Comparison of ENCODE assay signal across 14 cellular contexts in genomic region chr3:58588030-58588614, GRCh38. TPM values are rescaled to one million over a fixed set of nuclear protein-coding genes. Genes with fewer than 3 reads are reported as not detected.
DNase-seq lines count a peak whose midpoint lies in the region; ATAC-seq, FAIRE-seq and TF ChIP-seq lines count a peak whose summit lies in the region.
"Had no signal": no experiment of that assay in that cellular context is flagged by ENCODE, and none has a peak within 500 bp of the region (broad histone marks: within the 10 kb centered on the region; RNA-seq: fewer than 3 reads in every experiment).

No MANE protein-coding gene starts in this region.

- H3K18ac ChIP-seq in H1 (ENCODE audit: extremely low read depth, low read length), result no peak overlapping the region

- H3K9me3 ChIP-seq in H1 (ENCODE audit: insufficient read depth in 2 of 2, low read depth in 1 of 2, low read length in 1 of 2), result no peaks in the 10 kb centered on the region

- TF ChIP-seq CTCF in GM20000 (IDR thresholded peaks at IDR 0.05; ENCODE audit: extremely low read depth, missing control alignments) (no peak), NB4 (IDR thresholded peaks at IDR 0.05; ENCODE audit: low read depth, low read length) (no peak), H1 (IDR thresholded peaks at IDR 0.05; ENCODE audit: control extremely low read depth in 1 of 3, insufficient read depth in 1 of 3, low read depth in 1 of 3, low read length in 3 of 3) (no peak), neural crest cell (conservative IDR thresholded peaks at IDR 0.05) (no peak)

- ATAC-seq in GM18868 (IDR thresholded peaks at IDR 0.05; ENCODE audit: unreplicated experiment), result no peak
- ATAC-seq: activated naive CD4-positive, alpha-beta T cell treated with anti-CD3 and anti-CD28 coated beads, Interleukin-2, amount 50 U/mL, for 72 hours had no signal

- no peak overlapping the region for H3K27ac Mint-ChIP-seq in neural crest cell (ENCODE audit: unreplicated experiment)
- H3K27ac Mint-ChIP-seq: activated naive CD4-positive, alpha-beta T cell treated with anti-CD3 and anti-CD28 coated beads, Interleukin-2, amount 50 U/mL, for 72 hours; naive B cell had no signal

- TF ChIP-seq RAD21 in H1 (IDR thresholded peaks at IDR 0.05 in 1 of 2, conservative IDR thresholded peaks at IDR 0.05 in 1 of 2; ENCODE audit: low read depth in 2 of 2, low read length in 2 of 2), result no peak

- no peak overlapping the region for H3K14ac ChIP-seq in H1 (ENCODE audit: insufficient read length)

- H3K27me3 ChIP-seq in H1 (replicated peaks in 1 of 4; ENCODE audit: control insufficient read depth in 3 of 4, extremely low read depth in 1 of 4, insufficient read depth in 3 of 4, low read length in 3 of 4), result peaks cover 7 to 35% (median 31%) of the 10 kb centered on the region in 4 experiments

- H3K27me3 Mint-ChIP-seq in neural crest cell (ENCODE audit: low read depth), result peaks cover 61% of the 10 kb centered on the region

- no peak overlapping the region for H3K4me2 ChIP-seq in H1 (ENCODE audit: insufficient read depth in 1 of 2, low read depth in 2 of 2, low read length in 2 of 2)

- no peak overlapping the region for H2BK20ac ChIP-seq in H1 (ENCODE audit: low read length)

- peaks cover 0 to 5% of the 10 kb centered on the region in 2 experiments for H4K20me1 ChIP-seq in H1 (replicated peaks in 1 of 2; ENCODE audit: control insufficient read depth in 1 of 2, insufficient read depth in 2 of 2, low read length in 2 of 2)

- DNase-seq in GM20000 (ENCODE audit: low spot score) (peak; percentile 44), NB4 (ENCODE audit: low read depth) (peak; percentile 34), H1 (ENCODE audit: low read depth in 1 of 2, low spot score in 2 of 2) (peak in 1 of 2 experiments; percentile 82), neural crest cell (ENCODE audit: low read depth, low spot score) (peak; percentile 55), NCI-H2171 treated with DMSO at 0.1 percent for 48 hours (lab: John Stamatoyannopoulos, UW) (no peak), occipital lobe (lab: John Stamatoyannopoulos, UW) (no peak)
- no peak for DNase-seq in stimulated activated naive CD4-positive, alpha-beta T cell (lab: John Stamatoyannopoulos, UW)
- DNase-seq: activated CD4-positive, alpha-beta T cell treated with anti-CD3 and anti-CD28 coated beads, Interleukin-2, amount 50 U/mL, for 4 hours; effector memory CD4-positive, alpha-beta T cell; naive B cell; NCI-H526 had no signal

- H3K4ac ChIP-seq in H1 (replicated peaks; ENCODE audit: insufficient read length, low read depth, low read length), result no peak overlapping the region

- H4K91ac ChIP-seq in H1 (replicated peaks; ENCODE audit: insufficient read length, low read length), result no peak overlapping the region

- no peak overlapping the region for H3K9ac ChIP-seq in H1 (replicated peaks in 1 of 4; ENCODE audit: extremely low read depth in 1 of 4, low read depth in 3 of 4, low read length in 3 of 4)

- no peak overlapping the region for H3K56ac ChIP-seq in H1 (replicated peaks; ENCODE audit: insufficient read length, low read depth, low read length)

- TF ChIP-seq EP300 in H1 (IDR thresholded peaks at IDR 0.05; ENCODE audit: borderline replicate concordance in 1 of 2, low read depth in 2 of 2, low read length in 2 of 2), result no peak

- no peaks in the 10 kb centered on the region for H3K79me2 ChIP-seq in H1 (ENCODE audit: control insufficient read depth in 1 of 2, insufficient read depth in 2 of 2, low read length in 2 of 2)

- H3K27ac ChIP-seq in H1 (ENCODE audit: low read depth, low read length), result no peak overlapping the region
- H3K27ac ChIP-seq: SK-N-MC had no signal

- CTCF ChIA-PET in H1 (lab: Charles Lee; ENCODE audit: partially characterized antibody), result interaction anchor here (1.1 to 40.0 kb wide), 5 partner anchors 11 to 91 kb away, joined by 3 to 994 read pairs (median 3); partner anchors contain the start of gene FAM107A

- no peak for TF ChIP-seq POLR2A in NB4 (IDR thresholded peaks at IDR 0.05; ENCODE audit: extremely low read depth, insufficient read length)
- TF ChIP-seq POLR2A in H1 (IDR thresholded peaks at IDR 0.05; ENCODE audit: control extremely low read depth in 1 of 2, low read depth in 2 of 2, low read length in 2 of 2), result no peak

- H3K4me1 Mint-ChIP-seq in neural crest cell, result peaks cover 41% of the 10 kb centered on the region

- H3K23ac ChIP-seq in H1 (ENCODE audit: insufficient read length), result no peak overlapping the region

- H3K36me3 Mint-ChIP-seq in neural crest cell (ENCODE audit: low read depth), result no peaks in the 10 kb centered on the region

- peaks cover 2 to 13% (median 8%) of the 10 kb centered on the region in 4 experiments; a peak in 6 of 7 replicates for H3K4me1 ChIP-seq in H1 (replicated peaks in 1 of 4; ENCODE audit: control insufficient read depth in 3 of 4, insufficient read depth in 4 of 4, low read length in 3 of 4)

- no peaks in the 10 kb centered on the region for H3K36me3 ChIP-seq in H1 (ENCODE audit: control insufficient read depth in 2 of 4, insufficient read depth in 4 of 4, low read length in 3 of 4)

- H2BK12ac ChIP-seq in H1 (ENCODE audit: low read depth, low read length), result no peak overlapping the region

- WGBS in H1 (ENCODE audit: extremely low coverage in 1 of 2, insufficient coverage in 1 of 2, insufficient read length in 1 of 2, insufficient replicate concordance in 2 of 2, low coverage in 1 of 2, low lambda C conversion rate in 2 of 2, missing lambda C conversion rate in 1 of 2), 2 experiments, result 70% methylated on average over 3 of the region's 3 CpGs; no CpG with 5 or more reads in 1 of the 2 experiments

- no peak overlapping the region for H3K4me3 Mint-ChIP-seq in neural crest cell

- POLR2A ChIA-PET in H1 (lab: Charles Lee; ENCODE audit: partially characterized antibody), result interaction anchor here (0.8 kb wide), 1 partner anchor 95 kb away, joined by 3 read pairs; no protein-coding TSS in a partner anchor

- no peaks in the 10 kb centered on the region for H3K79me1 ChIP-seq in H1 (ENCODE audit: low read depth, low read length)

- no peak overlapping the region for H4K5ac ChIP-seq in H1 (ENCODE audit: insufficient read length, low read depth, low read length)

- H4K8ac ChIP-seq in H1 (ENCODE audit: extremely low read depth, insufficient read depth, low read length), result no peak overlapping the region

- FAIRE-seq in H1 (lab: Jason Lieb, UNC), result peak; percentile 50

- no peak overlapping the region for H2AK5ac ChIP-seq in H1 (ENCODE audit: low read depth, low read length)

- peaks cover 2% of the 10 kb centered on the region; the same call in 1 of the 2 replicates for H3K23me2 ChIP-seq in H1 (ENCODE audit: low read depth, low read length)

- H2AFZ ChIP-seq in H1 (ENCODE audit: low read length), result no peak overlapping the region

- H2BK5ac ChIP-seq in H1 (ENCODE audit: low read depth, low read length), result no peak overlapping the region

- no peak overlapping the region for H2BK120ac ChIP-seq in H1 (replicated peaks; ENCODE audit: low read depth, low read length)

- no peak overlapping the region for H2BK15ac ChIP-seq in H1 (ENCODE audit: low read length)

- H3K4me3 ChIP-seq in NB4 (ENCODE audit: low read depth, low read length) (no peak overlapping the region), H1 (ENCODE audit: extremely low read depth in 1 of 4, insufficient read depth in 2 of 4, low read depth in 3 of 4, low read length in 4 of 4) (no peak overlapping the region)
- H3K4me3 ChIP-seq: SK-N-MC had no signal

- no peaks in the 10 kb centered on the region for H3K9me3 Mint-ChIP-seq in neural crest cell
- H3K9me3 Mint-ChIP-seq: activated naive CD4-positive, alpha-beta T cell treated with anti-CD3 and anti-CD28 coated beads, Interleukin-2, amount 50 U/mL, for 72 hours had no signal

TF ChIP-seq in H1, 55 proteins besides CTCF, POLR2A, EP300 and RAD21 (continues in another document):
- TF ChIP-seq TEAD4 (IDR thresholded peaks at IDR 0.05; ENCODE audit: low read depth, low read length) (peak; percentile 57), HDAC2 (IDR thresholded peaks at IDR 0.05; ENCODE audit: borderline replicate concordance in 1 of 2, low read depth in 2 of 2, low read length in 2 of 2) (peak in 1 of 2 experiments; percentile 14; a peak in 1 of 4 replicates), BCL11A (IDR thresholded peaks at IDR 0.05; ENCODE audit: low read depth in 2 of 2, low read length in 2 of 2) (no peak), CHD1 (IDR thresholded peaks at IDR 0.05; ENCODE audit: low read depth, low read length) (no peak), EGR1 (IDR thresholded peaks at IDR 0.05; ENCODE audit: borderline replicate concordance, low read depth, low read length) (no peak), MAX (IDR thresholded peaks at IDR 0.05) (0 out of 2 replicates have a peak, but pooled peaks have one; percentile 9)

RNA-seq across cellular contexts. Expression of gene FAM107A, which starts 10.9 kb away (rescaled TPM):
- total RNA-seq in H1 (2021; fragmentation: NEBNext Ultra II Directional; extraction: Animal tissue kit (Norgen Biotek cat#: 25700)), result 0.57 and 0.65 TPM in 2 replicates
- polyA plus RNA-seq in H1 (2011; rRNA removed), result 0.51 and 1.1 TPM in 2 replicates
- polyA plus RNA-seq in H1 (2011; cell fraction: cytosol; rRNA removed), result 0.83 TPM
- polyA plus RNA-seq in H1 (2011; cell fraction: nucleus; rRNA removed), result 0.61 TPM
- 0.16 to 0.23 TPM (median 0.22 TPM) in 4 replicates for polyA plus RNA-seq in H1 (2012, experiment 1 of 2)
- polyA plus RNA-seq in H1 (2012, experiment 2 of 2), result 0.33 TPM
- 0.53 TPM for polyA plus RNA-seq in H1 (2013, experiment 1 of 2)
- polyA plus RNA-seq in H1 (2013, experiment 2 of 2), result 0.50 TPM
- 0.05 and 0.60 TPM in 2 replicates for polyA minus RNA-seq in H1 (2011; rRNA and poly(A)+ RNA removed)
- 1.0 TPM for polyA minus RNA-seq in H1 (2011; cell fraction: cytosol; rRNA and poly(A)+ RNA removed)
- polyA minus RNA-seq in H1 (2011; cell fraction: nucleus; rRNA and poly(A)+ RNA removed), result 0.40 TPM
- total RNA-seq in neural crest cell (1.6 and 2.3 TPM in 2 replicates), occipital lobe (24.8 TPM)
- total RNA-seq: activated naive CD4-positive, alpha-beta T cell treated with anti-CD3 and anti-CD28 coated beads, Interleukin-2, amount 50 U/mL, for 72 hours had no signal

RNA-seq across cellular contexts. Expression of gene ACOX2, which starts 51.1 kb away (rescaled TPM):
- 3.1 and 3.2 TPM in 2 replicates for total RNA-seq in H1 (2021; fragmentation: NEBNext Ultra II Directional; extraction: Animal tissue kit (Norgen Biotek cat#: 25700))
- polyA plus RNA-seq in H1 (2011; rRNA removed), result 7.3 and 9.2 TPM in 2 replicates
- polyA plus RNA-seq in H1 (2011; cell fraction: cytosol; rRNA removed), result 4.7 TPM
- polyA plus RNA-seq in H1 (2011; cell fraction: nucleus; rRNA removed), result 5.0 TPM
- polyA plus RNA-seq in H1 (2012, experiment 1 of 2), result 2.3 to 4.8 TPM (median 4.1 TPM) in 4 replicates
- 4.8 TPM for polyA plus RNA-seq in H1 (2012, experiment 2 of 2)
- polyA plus RNA-seq in H1 (2013, experiment 1 of 2), result 3.9 TPM
- 3.5 TPM for polyA plus RNA-seq in H1 (2013, experiment 2 of 2)
- 7.2 and 8.5 TPM in 2 replicates for polyA minus RNA-seq in H1 (2011; rRNA and poly(A)+ RNA removed)
- polyA minus RNA-seq in H1 (2011; cell fraction: cytosol; rRNA and poly(A)+ RNA removed), result 1.5 TPM
- 2.5 TPM for polyA minus RNA-seq in H1 (2011; cell fraction: nucleus; rRNA and poly(A)+ RNA removed)
- total RNA-seq in neural crest cell (0.98 and 1.0 TPM in 2 replicates), occipital lobe (0.78 TPM)
- total RNA-seq: activated naive CD4-positive, alpha-beta T cell treated with anti-CD3 and anti-CD28 coated beads, Interleukin-2, amount 50 U/mL, for 72 hours had no signal

Comparison
In these comparisons a context has a peak if more than half of its experiments do, and no peak if none do; other contexts are left out.
1. DNase-seq: peak in GM20000 (single experiment), NB4 (single experiment) and neural crest cell (single experiment); none in stimulated activated naive CD4-positive, alpha-beta T cell (0 of 6), NCI-H2171 treated with DMSO at 0.1 percent for 48 hours (single experiment) and occipital lobe (single experiment).